27 cellular contexts compared by ENCODE assay signal in genomic region chr7:111290419-111290818, GRCh38.
"Had no signal": no experiment of that assay in that cellular context is flagged by ENCODE, and none has a peak within 500 bp of the region (broad histone marks: within the 10 kb centered on the region; RNA-seq: fewer than 3 reads in every experiment).

No MANE protein-coding gene starts in this region.

- H3K27me3 ChIP-seq: gastrocnemius medialis, neutrophil, pancreas, sigmoid colon, stomach, thyroid gland, vagina had no signal

- H3K9me3 Mint-ChIP-seq: dendritic cell treated with granulocyte-macrophage colony-stimulating factor and Interleukin-4, amounts not matched to agents 40 ng/mL and 50 ng/mL, for 4 days; natural killer cell treated with Interleukin-12 subunit alpha and Interleukin-12 subunit beta and Interleukin-15 and Interleukin-18, amount 100 ng/mL, for 72 hours; neural crest cell had no signal

- ATAC-seq: esophagus mucosa; gastrocnemius medialis; mucosa of descending colon; natural killer cell treated with Interleukin-12 subunit alpha and Interleukin-12 subunit beta and Interleukin-15 and Interleukin-18, amount 100 ng/mL, for 72 hours; pancreas; right cardiac atrium; stimulated activated effector memory CD8-positive, alpha-beta T cell treated with anti-CD3 and anti-CD28 coated beads, Interleukin-12 subunit alpha, Interleukin-12 subunit beta, amount 100 ng/mL, for 72 hours had no signal

- H3K4me3 ChIP-seq: gastrocnemius medialis, lung, mucosa of descending colon, pancreas, sigmoid colon, stomach, thyroid gland, vagina had no signal

- H3K27ac ChIP-seq: epithelial cell of prostate, gastrocnemius medialis, neutrophil, pancreas, sigmoid colon, stomach, thyroid gland, vagina had no signal

- H3K36me3 ChIP-seq: gastrocnemius medialis, neutrophil, pancreas, sigmoid colon, stomach, thyroid gland, vagina had no signal

- DNase-seq: effector CD8-positive, alpha-beta T cell; endodermal cell; foreskin fibroblast; gastrocnemius medialis; head of caudate nucleus; mesenchymal stem cell; mucosa of descending colon; naive B cell; pancreas; sigmoid colon; stimulated activated CD4-positive, alpha-beta T cell treated with anti-CD3 and anti-CD28 coated beads, Interleukin-2, amount 100 ng/mL, for 24 hours; stimulated activated CD4-positive, alpha-beta T cell treated with anti-CD3 and anti-CD28 coated beads, Interleukin-4, amount 100 ng/mL, for 24 hours; stimulated activated naive CD4-positive, alpha-beta T cell treated with Interleukin-2 at 50 U/mL for 16 hours; stomach; thyroid gland; trophoblast cell had no signal

- H3K9me3 ChIP-seq: gastrocnemius medialis, mucosa of descending colon, neutrophil, pancreas, stomach, thyroid gland, vagina had no signal

- H3K36me3 Mint-ChIP-seq: natural killer cell treated with Interleukin-12 subunit alpha and Interleukin-12 subunit beta and Interleukin-15 and Interleukin-18, amount 100 ng/mL, for 72 hours; stimulated activated effector memory CD8-positive, alpha-beta T cell treated with anti-CD3 and anti-CD28 coated beads, Interleukin-12 subunit alpha, Interleukin-12 subunit beta, amount 100 ng/mL, for 72 hours had no signal

- H3K27me3 Mint-ChIP-seq: dendritic cell treated with granulocyte-macrophage colony-stimulating factor and Interleukin-4, amounts not matched to agents 40 ng/mL and 50 ng/mL, for 4 days; naive B cell; natural killer cell treated with Interleukin-12 subunit alpha and Interleukin-12 subunit beta and Interleukin-15 and Interleukin-18, amount 100 ng/mL, for 72 hours had no signal

- H3K4me1 ChIP-seq: thyroid gland had no signal

- H3K27ac Mint-ChIP-seq: dendritic cell treated with granulocyte-macrophage colony-stimulating factor and Interleukin-4, amounts not matched to agents 40 ng/mL and 50 ng/mL, for 4 days; endodermal cell; natural killer cell treated with Interleukin-12 subunit alpha and Interleukin-12 subunit beta and Interleukin-15 and Interleukin-18, amount 100 ng/mL, for 72 hours; stimulated activated effector memory CD8-positive, alpha-beta T cell treated with anti-CD3 and anti-CD28 coated beads, Interleukin-12 subunit alpha, Interleukin-12 subunit beta, amount 100 ng/mL, for 72 hours had no signal

- H3K4me3 Mint-ChIP-seq: dendritic cell treated with granulocyte-macrophage colony-stimulating factor and Interleukin-4, amounts not matched to agents 40 ng/mL and 50 ng/mL, for 4 days; endodermal cell; mesothelial cell of epicardium; naive B cell; natural killer cell treated with Interleukin-12 subunit alpha and Interleukin-12 subunit beta and Interleukin-15 and Interleukin-18, amount 100 ng/mL, for 72 hours; neural crest cell; stimulated activated effector memory CD8-positive, alpha-beta T cell treated with anti-CD3 and anti-CD28 coated beads, Interleukin-12 subunit alpha, Interleukin-12 subunit beta, amount 100 ng/mL, for 72 hours had no signal

- H3K4me1 Mint-ChIP-seq: endodermal cell; neural crest cell; stimulated activated effector memory CD8-positive, alpha-beta T cell treated with anti-CD3 and anti-CD28 coated beads, Interleukin-12 subunit alpha, Interleukin-12 subunit beta, amount 100 ng/mL, for 72 hours had no signal
